In genomic region chr16:19086322-19087199, GRCh38 we compare ENCODE assay signal across 1 cellular context.
TF ChIP-seq lines count a peak whose summit lies in the region.

No MANE protein-coding gene starts in this region.

TF ChIP-seq in K562, 482 proteins besides CTCF, POLR2A, EP300 and RAD21 (continued from another document and continues in another):
- TF ChIP-seq NFRKB (IDR thresholded peaks at IDR 0.05; ENCODE audit: low read depth): no peak
- TF ChIP-seq SIN3A (IDR thresholded peaks at IDR 0.05; ENCODE audit: borderline replicate concordance in 2 of 2, control insufficient read depth in 1 of 2, low read depth in 2 of 2, low read length in 2 of 2): no peak
- TF ChIP-seq KAT7 (CRISPR knock-in tag; IDR thresholded peaks at IDR 0.05; ENCODE audit: borderline replicate concordance): no peak
- peak in 1 of 3 experiments; percentile 17 for TF ChIP-seq YY1 (IDR thresholded peaks at IDR 0.05; ENCODE audit: borderline replicate concordance in 1 of 3, control insufficient read depth in 1 of 3, extremely low read depth in 1 of 3, insufficient read depth in 3 of 3, insufficient read length in 1 of 3, insufficient replicate concordance in 2 of 3, low read depth in 1 of 3, low read length in 2 of 3)
- 0 out of 4 replicates have a peak, but pooled peaks of 1 of the 2 experiments have one; percentile 30 for TF ChIP-seq NONO (IDR thresholded peaks at IDR 0.05; ENCODE audit: low read depth in 2 of 2, low read length in 1 of 2)
- no peak for TF ChIP-seq DLX4 (CRISPR knock-in tag; IDR thresholded peaks at IDR 0.05)
- TF ChIP-seq FOSL1 (tag; conservative IDR thresholded peaks at IDR 0.05): 0 out of 2 replicates have a peak, but pooled peaks have one; percentile 13
- no peak for TF ChIP-seq ZNF354B (CRISPR knock-in tag; IDR thresholded peaks at IDR 0.05)
- TF ChIP-seq PRPF4 (IDR thresholded peaks at IDR 0.05; ENCODE audit: insufficient read depth, low read depth, low read length, poor library complexity, severe bottlenecking): no peak
- no peak for TF ChIP-seq PRDM10 (IDR thresholded peaks at IDR 0.05; ENCODE audit: partially characterized antibody)
- TF ChIP-seq U2AF2 (optimal IDR thresholded peaks at IDR 0.05; ENCODE audit: low read depth, low read length): no peak
- peak; percentile 36; the same call in 1 of the 2 replicates for TF ChIP-seq NFIC (IDR thresholded peaks at IDR 0.05)
- no peak for TF ChIP-seq ZSCAN29 (IDR thresholded peaks at IDR 0.05)
- TF ChIP-seq IFI16 (CRISPR knock-in tag; IDR thresholded peaks at IDR 0.05): no peak
- no peak for TF ChIP-seq FOXJ3 (CRISPR knock-in tag; IDR thresholded peaks at IDR 0.05)
- no peak for TF ChIP-seq ZNF217 (CRISPR knock-in tag; IDR thresholded peaks at IDR 0.05)
- TF ChIP-seq ATF4 (CRISPR knock-in tag; IDR thresholded peaks at IDR 0.05): no peak
- no peak for TF ChIP-seq KLF16 (IDR thresholded peaks at IDR 0.05)
- no peak for TF ChIP-seq ZNF232 (CRISPR knock-in tag; IDR thresholded peaks at IDR 0.05)
- TF ChIP-seq ZFP1 (CRISPR knock-in tag; IDR thresholded peaks at IDR 0.05): no peak
- no peak for TF ChIP-seq ZFP30 (CRISPR knock-in tag; IDR thresholded peaks at IDR 0.05; ENCODE audit: borderline replicate concordance)
- no peak for TF ChIP-seq ZNF140 (CRISPR knock-in tag; IDR thresholded peaks at IDR 0.05)
- TF ChIP-seq ZNF592 (IDR thresholded peaks at IDR 0.05): no peak
- TF ChIP-seq ZNF561 (CRISPR knock-in tag; conservative IDR thresholded peaks at IDR 0.05): no peak
- peak; percentile 32 for TF ChIP-seq TBP (optimal IDR thresholded peaks at IDR 0.05; ENCODE audit: low read depth, low read length)
- TF ChIP-seq PTBP1 (IDR thresholded peaks at IDR 0.05; ENCODE audit: low read depth, low read length): no peak
- TF ChIP-seq ZNF311 (CRISPR knock-in tag; IDR thresholded peaks at IDR 0.05): no peak
- no peak for TF ChIP-seq ZNF3 (CRISPR knock-in tag; IDR thresholded peaks at IDR 0.05)
- TF ChIP-seq ZNF444 (CRISPR knock-in tag; IDR thresholded peaks at IDR 0.05): no peak
- TF ChIP-seq MBD1 (CRISPR knock-in tag; IDR thresholded peaks at IDR 0.05): no peak
- TF ChIP-seq NR2C1 (IDR thresholded peaks at IDR 0.05): no peak
- TF ChIP-seq NR2C1 (tag; IDR thresholded peaks at IDR 0.05): no peak
- TF ChIP-seq ZNF785 (CRISPR knock-in tag; IDR thresholded peaks at IDR 0.05): no peak
- TF ChIP-seq E2F8 (IDR thresholded peaks at IDR 0.05; ENCODE audit: low read depth, partially characterized antibody): no peak
- no peak for TF ChIP-seq MCM2 (IDR thresholded peaks at IDR 0.05; ENCODE audit: low read depth)
- TF ChIP-seq EZH2 (IDR thresholded peaks at IDR 0.05; ENCODE audit: borderline replicate concordance, low read depth, low read length): no peak
- TF ChIP-seq ZBTB7A (IDR thresholded peaks at IDR 0.05; ENCODE audit: borderline replicate concordance, control insufficient read depth, low read depth, low read length): no peak
- no peak for TF ChIP-seq ZFX (CRISPR knock-in tag; IDR thresholded peaks at IDR 0.05)
- 0 out of 2 replicates have a peak, but pooled peaks have one; percentile 37 for TF ChIP-seq ZNF740 (CRISPR knock-in tag; IDR thresholded peaks at IDR 0.05)
- TF ChIP-seq ZNF740 (tag; IDR thresholded peaks at IDR 0.05): no peak
- TF ChIP-seq SMARCA5 (IDR thresholded peaks at IDR 0.05): no peak
- no peak for TF ChIP-seq KDM5B (IDR thresholded peaks at IDR 0.05; ENCODE audit: insufficient replicate concordance, low read depth, low read length)
- no peak for TF ChIP-seq HNRNPLL (IDR thresholded peaks at IDR 0.05; ENCODE audit: low read depth, low read length, poor library complexity, severe bottlenecking)
- TF ChIP-seq SPI1 (IDR thresholded peaks at IDR 0.05; ENCODE audit: borderline replicate concordance, low read depth, low read length): no peak
- peak; percentile 20; the same call in 1 of the 2 replicates for TF ChIP-seq CREM (IDR thresholded peaks at IDR 0.05; ENCODE audit: low read depth)
- peak; percentile 85 for TF ChIP-seq STAG1 (CRISPR knock-in tag; IDR thresholded peaks at IDR 0.05; ENCODE audit: borderline replicate concordance)
- no peak for TF ChIP-seq ZBTB2 (IDR thresholded peaks at IDR 0.05)
- TF ChIP-seq RBM34 (IDR thresholded peaks at IDR 0.05; ENCODE audit: borderline replicate concordance, insufficient read depth, low read length): no peak
- no peak for TF ChIP-seq DIDO1 (tag; IDR thresholded peaks at IDR 0.05; ENCODE audit: low read depth)
- peak; percentile 78 for TF ChIP-seq KLF1 (tag; IDR thresholded peaks at IDR 0.05)
- TF ChIP-seq ID3 (CRISPR knock-in tag; IDR thresholded peaks at IDR 0.05): no peak
- TF ChIP-seq ID3 (tag; IDR thresholded peaks at IDR 0.05): no peak; the same call in 1 of the 2 replicates
